Comparison of ENCODE assay signal across 12 cellular contexts in genomic region chr1:160576430-160576829, GRCh38. TPM values are rescaled to one million over a fixed set of nuclear protein-coding genes. Genes with fewer than 3 reads are reported as not detected.
DNase-seq lines count a peak whose midpoint lies in the region; ATAC-seq, FAIRE-seq and TF ChIP-seq lines count a peak whose summit lies in the region.
"Had no signal": no experiment of that assay in that cellular context is flagged by ENCODE, and none has a peak within 500 bp of the region (broad histone marks: within the 10 kb centered on the region; RNA-seq: fewer than 3 reads in every experiment).

No MANE protein-coding gene starts in this region.

- peak; percentile 60 for ATAC-seq in activated CD4-positive, alpha-beta T cell treated with anti-CD3 and anti-CD28 coated beads for 36 hours
- ATAC-seq in K562 (no peak), GM18517 (IDR thresholded peaks at IDR 0.05; ENCODE audit: unreplicated experiment) (no peak)

- no TSS peak for BruUV-seq in K562 (replicated peaks; lab: Mats Ljungman, UMichigan)

- FAIRE-seq in GM18507 (lab: Jason Lieb, UNC): peak; percentile 80
- no peak for FAIRE-seq in K562 (lab: Jason Lieb, UNC)

- POLR2A ChIA-PET in activated CD4-positive, alpha-beta T cell treated with anti-CD3 and anti-CD28 coated beads for 36 hours (lab: Charles Lee): interaction anchor here (0.5 to 0.8 kb wide), 2 partner anchors 53 to 349 kb away, joined by 3 to 5 read pairs; partner anchors contain the start of gene SLAMF6
- POLR2A ChIA-PET in K562 (lab: Yijun Ruan, JAX): interaction anchor here (0.7 to 0.9 kb wide), 2 partner anchors 16 to 30 kb away, joined by 3 to 4 read pairs; no protein-coding TSS in a partner anchor
- POLR2A ChIA-PET in GM10248 (lab: Yijun Ruan, JAX): no interaction called here

- no peaks in the 10 kb centered on the region for H3K36me3 ChIP-seq in K562 (ENCODE audit: control insufficient read depth, insufficient read depth, low read length)

- in situ Hi-C loops in K562 (cut with MboI): no loop called here

- TF ChIP-seq RAD21 in K562 (CRISPR knock-in tag; conservative IDR thresholded peaks at IDR 0.05 in 1 of 2, IDR thresholded peaks at IDR 0.05 in 1 of 2): no peak

- peaks cover 89% of the 10 kb centered on the region for H3K4me1 Mint-ChIP-seq in activated CD4-positive, alpha-beta T cell treated with anti-CD3 and anti-CD28 coated beads for 36 hours

- no peak for DNase-seq in GM18507 (ENCODE audit: extremely low spot score, insufficient read length, low read depth)
- peak; percentile 75 for DNase-seq in activated CD4-positive, alpha-beta T cell treated with anti-CD3 and anti-CD28 coated beads for 36 hours
- DNase-seq in K562 (ENCODE audit: extremely low read depth in 1 of 4, low spot score in 3 of 4): no peak
- DNase-seq in stimulated activated CD4-positive, alpha-beta T cell treated with anti-CD3 and anti-CD28 coated beads, TNF-alpha, amount 100 ng/mL, for 24 hours (ENCODE audit: low read depth in 3 of 3): peak in 2 of 3 experiments; percentile 33 to 48
- DNase-seq in NCI-H2171 treated with DMSO at 0.1 percent for 48 hours (lab: John Stamatoyannopoulos, UW): no peak
- no peak for DNase-seq in NCI-H446 (lab: John Stamatoyannopoulos, UW)
- DNase-seq in GM10248 (ENCODE audit: extremely low spot score): no peak
- DNase-seq: NCI-H69, substantia nigra had no signal

- H3K9me1 ChIP-seq in K562 (ENCODE audit: control insufficient read depth, insufficient read depth, low read length): no peaks in the 10 kb centered on the region

- no peaks in the 10 kb centered on the region for H3K27me3 Mint-ChIP-seq in activated CD4-positive, alpha-beta T cell treated with anti-CD3 and anti-CD28 coated beads for 36 hours

- H3K4me3 Mint-ChIP-seq in activated CD4-positive, alpha-beta T cell treated with anti-CD3 and anti-CD28 coated beads for 36 hours: peak overlapping the region; percentile 77

- TF ChIP-seq CTCF in K562 (IDR thresholded peaks at IDR 0.05 in 2 of 3, conservative IDR thresholded peaks at IDR 0.05 in 1 of 3; ENCODE audit: insufficient read depth in 2 of 3, low read depth in 1 of 3, low read length in 3 of 3) (no peak), GM10248 (IDR thresholded peaks at IDR 0.05; ENCODE audit: control extremely low read depth, extremely low read depth, low read depth, missing control alignments) (no peak)

- no peak overlapping the region for H3K4me3 ChIP-seq in K562
- H3K4me3 ChIP-seq: SK-N-MC had no signal

- H3K9me3 Mint-ChIP-seq in activated CD4-positive, alpha-beta T cell treated with anti-CD3 and anti-CD28 coated beads for 36 hours (ENCODE audit: low read depth): peaks cover 1% of the 10 kb centered on the region

- H3K36me3 Mint-ChIP-seq in activated CD4-positive, alpha-beta T cell treated with anti-CD3 and anti-CD28 coated beads for 36 hours (ENCODE audit: low read depth): peaks cover 7% of the 10 kb centered on the region

- intact Hi-C loops in activated CD4-positive, alpha-beta T cell treated with anti-CD3 and anti-CD28 coated beads for 36 hours (cut with DNase I, micrococcal nuclease): loop anchor here (1.0 to 5.0 kb wide), 5 partner anchors 8 to 314 kb away; partner anchors contain the start of genes DCAF8 (in 1 of the 2) and SLAMF6 (in 1 of the 2)
- intact Hi-C loops in K562 (cut with micrococcal nuclease): no loop called here

- peaks cover 0 to 65% of the 10 kb centered on the region in 2 experiments; a peak in 4 of 5 replicates for H3K4me1 ChIP-seq in K562 (replicated peaks in 1 of 2; ENCODE audit: control insufficient read depth in 2 of 2, insufficient read depth in 2 of 2, low read length in 2 of 2)

- H3K27ac ChIP-seq in K562 (ENCODE audit: extremely low read depth, low read depth, low read length): no peak overlapping the region
- H3K27ac ChIP-seq: SK-N-MC had no signal

- H2AFZ ChIP-seq in K562 (ENCODE audit: low read depth, low read length): no peak overlapping the region

- peak overlapping the region; percentile 96 for H3K27ac Mint-ChIP-seq in activated CD4-positive, alpha-beta T cell treated with anti-CD3 and anti-CD28 coated beads for 36 hours

- TF ChIP-seq EP300 in K562 (IDR thresholded peaks at IDR 0.05; ENCODE audit: low read length): no peak

- TF ChIP-seq POLR2A in K562 (conservative IDR thresholded peaks at IDR 0.05): no peak

- H4K20me1 ChIP-seq in K562 (replicated peaks; ENCODE audit: control insufficient read depth, insufficient read depth, low read length): no peaks in the 10 kb centered on the region

- 33% methylated on average over 3 of the region's 3 CpGs for WGBS in K562 (ENCODE audit: insufficient coverage, low coverage, missing lambda C conversion rate)

- no peaks in the 10 kb centered on the region for H3K79me2 ChIP-seq in K562 (ENCODE audit: control insufficient read depth, insufficient read depth, low read length)

- no peak overlapping the region for H3K9ac ChIP-seq in K562 (ENCODE audit: insufficient read depth in 1 of 2, low read depth in 2 of 2, low read length in 2 of 2)

- no peaks in the 10 kb centered on the region for H3K27me3 ChIP-seq in K562 (ENCODE audit: control insufficient read depth in 2 of 2, insufficient read depth in 2 of 2, low read length in 2 of 2)

- no peak overlapping the region for H3K4me2 ChIP-seq in K562 (ENCODE audit: insufficient read depth, low read length)

- CTCF ChIA-PET in activated CD4-positive, alpha-beta T cell treated with anti-CD3 and anti-CD28 coated beads for 36 hours (lab: Charles Lee): interaction anchor here (0.6 to 2.7 kb wide), 5 partner anchors 9 to 128 kb away, joined by 3 to 12 read pairs (median 3); no protein-coding TSS in a partner anchor
- CTCF ChIA-PET in K562 (lab: Yijun Ruan, JAX; ENCODE audit: low intra/inter-chr PET ratio) (no interaction called here), GM10248 (lab: Yijun Ruan, JAX) (interaction anchor here (1.0 to 9.1 kb wide), 5 partner anchors 21 to 148 kb away, joined by 3 to 54 read pairs (median 6); no protein-coding TSS in a partner anchor)

- H3K9me3 ChIP-seq in K562 (replicated peaks; ENCODE audit: control insufficient read depth, insufficient read depth, low read depth, low read length): no peaks in the 10 kb centered on the region

TF ChIP-seq in K562, 482 proteins besides CTCF, POLR2A, EP300 and RAD21 (continues in another document):
- TF ChIP-seq DEAF1 (CRISPR knock-in tag; IDR thresholded peaks at IDR 0.05) (no peak), FOSL1 (tag; conservative IDR thresholded peaks at IDR 0.05) (peak; percentile 63)

RNA-seq across cellular contexts. Expression of gene CD84, which starts 2.9 kb away (rescaled TPM):
- 10 to 100 TPM; 14.8 to 17.8 TPM for total RNA-seq in activated CD4-positive, alpha-beta T cell treated with anti-CD3 and anti-CD28 coated beads for 36 hours
- 3.9 and 4.7 TPM in 2 replicates for total RNA-seq in K562 (2011; cell fraction: chromatin; rRNA removed; ENCODE audit: low replicate concordance)
- 1.5 and 2.4 TPM in 2 replicates for total RNA-seq in K562 (2011; cell fraction: nucleolus; rRNA removed)
- total RNA-seq in K562 (2011; cell fraction: nucleoplasm; rRNA removed): 2.9 and 3.3 TPM in 2 replicates
- total RNA-seq in K562 (2014; rRNA removed) (0.82 and 1.4 TPM in 2 replicates), K562 (2014; rRNA removed; fragmentation: Illumina TruSeq; extraction: Trizol) (2.2 and 2.5 TPM in 2 replicates), K562 (2015; rRNA removed; fragmentation: Illumina TruSeq; extraction: Trizol) (6.8 TPM in 2 replicates), K562 (2021) (1.9 and 2.5 TPM in 2 replicates)
- polyA plus RNA-seq in K562 (2011; rRNA removed) (2.0 and 7.3 TPM in 2 replicates), K562 (2014; fragmentation: Illumina TruSeq; extraction: Trizol) (3.1 and 3.5 TPM in 2 replicates), K562 (2014; fragmentation: Nextera tagmentation; extraction: Ambion mirVana) (1 to 10 TPM; 1.0 to 1.5 TPM), K562 (2014; rRNA removed) (1.6 and 1.8 TPM in 2 replicates)
- polyA plus RNA-seq in K562 (2011; cell fraction: cytosol; rRNA removed): 0.37 and 4.0 TPM in 2 replicates
- polyA plus RNA-seq in K562 (2011; cell fraction: nucleus; rRNA removed): 2.0 and 6.2 TPM in 2 replicates
- polyA plus RNA-seq in K562 (2012): 3.1 and 5.8 TPM in 2 replicates
- polyA minus RNA-seq in K562 (2011; rRNA and poly(A)+ RNA removed): 3.3 and 12.3 TPM in 2 replicates
- polyA minus RNA-seq in K562 (2011; cell fraction: cytosol; rRNA and poly(A)+ RNA removed): 0.48 and 1.8 TPM in 2 replicates
- 0.94 and 7.8 TPM in 2 replicates for polyA minus RNA-seq in K562 (2011; cell fraction: nucleus; rRNA and poly(A)+ RNA removed)
- total RNA-seq: LHCN-M2 had no signal

RNA-seq across cellular contexts. Expression of gene SLAMF6, which starts 53.4 kb away (rescaled TPM):
- 10 to 100 TPM; 45.9 to 55.0 TPM for total RNA-seq in activated CD4-positive, alpha-beta T cell treated with anti-CD3 and anti-CD28 coated beads for 36 hours
- total RNA-seq in K562 (2011; cell fraction: chromatin; rRNA removed; ENCODE audit: low replicate concordance): 0.33 and 0.60 TPM in 2 replicates
- 0.66 and 0.67 TPM in 2 replicates for total RNA-seq in K562 (2011; cell fraction: nucleolus; rRNA removed)
- total RNA-seq in K562 (2011; cell fraction: nucleoplasm; rRNA removed): 1.1 and 1.5 TPM in 2 replicates
- total RNA-seq in K562 (2014; rRNA removed) (0.94 and 1.1 TPM in 2 replicates), K562 (2014; rRNA removed; fragmentation: Illumina TruSeq; extraction: Trizol) (1.8 and 2.0 TPM in 2 replicates), K562 (2015; rRNA removed; fragmentation: Illumina TruSeq; extraction: Trizol) (3.9 and 4.8 TPM in 2 replicates), K562 (2021) (0.87 and 1.0 TPM in 2 replicates)
- polyA plus RNA-seq in K562 (2011; rRNA removed) (0.70 and 0.77 TPM in 2 replicates), K562 (2014; fragmentation: Illumina TruSeq; extraction: Trizol) (2.0 and 2.9 TPM in 2 replicates), K562 (2014; fragmentation: Nextera tagmentation; extraction: Ambion mirVana) (1 to 10 TPM in 1 of 2 experiments, under 1 TPM in 1; 0.56 to 1.7 TPM), K562 (2014; rRNA removed) (0.90 and 1.6 TPM in 2 replicates)
- polyA plus RNA-seq in K562 (2011; cell fraction: cytosol; rRNA removed): 0.43 and 0.80 TPM in 2 replicates
- 0.27 and 0.38 TPM in 2 replicates for polyA plus RNA-seq in K562 (2011; cell fraction: nucleus; rRNA removed)
- 3.0 and 10.1 TPM in 2 replicates for polyA plus RNA-seq in K562 (2012)
- 0.84 and 1.5 TPM in 2 replicates for polyA minus RNA-seq in K562 (2011; rRNA and poly(A)+ RNA removed)
- polyA minus RNA-seq in K562 (2011; cell fraction: cytosol; rRNA and poly(A)+ RNA removed): 0.73 TPM in 1 of 2 replicates, not detected in the other
- polyA minus RNA-seq in K562 (2011; cell fraction: nucleus; rRNA and poly(A)+ RNA removed): 0.22 and 0.27 TPM in 2 replicates
- total RNA-seq: LHCN-M2 had no signal

Comparison
In these comparisons a context has a peak if more than half of its experiments do, and no peak if none do; other contexts are left out.
1. DNase-seq: peak in activated CD4-positive, alpha-beta T cell treated with anti-CD3 and anti-CD28 coated beads for 36 hours (single experiment) and stimulated activated CD4-positive, alpha-beta T cell treated with anti-CD3 and anti-CD28 coated beads, TNF-alpha, amount 100 ng/mL, for 24 hours (2 of 3); none in GM18507 (single experiment), K562 (0 of 4), NCI-H2171 treated with DMSO at 0.1 percent for 48 hours (single experiment), NCI-H446 (0 of 2) and GM10248 (single experiment).
2. RNA of gene SLAMF6, which starts 53.4 kb away (total RNA-seq): 45.9 to 55.0 TPM in activated CD4-positive, alpha-beta T cell treated with anti-CD3 and anti-CD28 coated beads for 36 hours; 0.33 to 4.8 TPM in K562; every median in the first group is over 4 times any median in the second.